ENCODE assay signal across 14 cellular contexts in genomic region chr5:137696481-137696880, GRCh38. TPM values are rescaled to one million over a fixed set of nuclear protein-coding genes. Genes with fewer than 3 reads are reported as not detected.
DNase-seq lines count a peak whose midpoint lies in the region; ATAC-seq and TF ChIP-seq lines count a peak whose summit lies in the region.
"Had no signal": no experiment of that assay in that cellular context is flagged by ENCODE, and none has a peak within 500 bp of the region (broad histone marks: within the 10 kb centered on the region; RNA-seq: fewer than 3 reads in every experiment).

No MANE protein-coding gene starts in this region.

- peaks cover 8% of the 10 kb centered on the region for H3K36me3 Mint-ChIP-seq in T-helper 2 cell treated with Interferon-gamma antibody and Interleukin-4, amounts not matched to agents 5 μg/mL and 100 μg/mL, for 36 hours (ENCODE audit: low read depth)

- no peak overlapping the region for H3K4me2 ChIP-seq in Karpas-422 (ENCODE audit: low read depth, low read length, poor library complexity, severe bottlenecking)

- in situ Hi-C loops in brain microvascular endothelial cell (cut with HindIII; ENCODE audit: low pct_ligation_motif_present, low sequenced_read_pairs), result no loop called here

- DNase-seq in Daoy (ENCODE audit: low read depth) (peak; percentile 27), brain microvascular endothelial cell (peak; percentile 80), DMS79 treated with DMSO at 0.1 percent for 48 hours (lab: John Stamatoyannopoulos, UW) (no peak), Karpas-422 (no peak), GM10248 (ENCODE audit: extremely low spot score) (no peak)
- DNase-seq in T-helper 2 cell treated with Interferon-gamma antibody and Interleukin-4, amounts not matched to agents 5 μg/mL and 100 μg/mL, for 36 hours (ENCODE audit: low spot score), result peak; percentile 33
- peak; percentile 21 to 40 (median 21) for DNase-seq in stimulated activated CD4-positive, alpha-beta T cell treated with anti-CD3 and anti-CD28 coated beads, Interleukin-12 subunit alpha, Interleukin-12 subunit beta, amount 100 ng/mL, for 48 hours (ENCODE audit: low read depth in 2 of 3, low spot score in 1 of 3)
- DNase-seq: activated B cell treated with CpG ODN at 0.5 μM for 24 hours, COR-L47, hippocampal formation, NCI-H2171 had no signal

- no peak overlapping the region for H3K4me3 Mint-ChIP-seq in T-helper 2 cell treated with Interferon-gamma antibody and Interleukin-4, amounts not matched to agents 5 μg/mL and 100 μg/mL, for 36 hours
- H3K4me3 Mint-ChIP-seq: activated B cell treated with CpG ODN at 0.5 μM for 24 hours, IgD-negative memory B cell, type B pancreatic cell had no signal

- H3K4me3 ChIP-seq in brain microvascular endothelial cell (ENCODE audit: low read depth, low read length), result no peak overlapping the region
- H3K4me3 ChIP-seq in Karpas-422 (ENCODE audit: low read length), result no peak overlapping the region

- H3K4me1 Mint-ChIP-seq in T-helper 2 cell treated with Interferon-gamma antibody and Interleukin-4, amounts not matched to agents 5 μg/mL and 100 μg/mL, for 36 hours (ENCODE audit: low read depth), result peaks cover 24% of the 10 kb centered on the region

- H3K36me3 ChIP-seq in brain microvascular endothelial cell (replicated peaks), result no peaks in the 10 kb centered on the region
- H3K36me3 ChIP-seq in Karpas-422 (ENCODE audit: insufficient read depth, low read length), result no peaks in the 10 kb centered on the region

- no peak for ATAC-seq in SK-N-SH treated with all-trans-retinoic acid at 6 μM for 48 hours

- H4K20me1 ChIP-seq in Karpas-422 (ENCODE audit: insufficient read depth, low read depth, low read length), result no peaks in the 10 kb centered on the region

- no peaks in the 10 kb centered on the region for H3K9me3 Mint-ChIP-seq in T-helper 2 cell treated with Interferon-gamma antibody and Interleukin-4, amounts not matched to agents 5 μg/mL and 100 μg/mL, for 36 hours
- H3K9me3 Mint-ChIP-seq: activated B cell treated with CpG ODN at 0.5 μM for 24 hours, IgD-negative memory B cell, type B pancreatic cell had no signal

- no peak overlapping the region for H2AFZ ChIP-seq in Karpas-422 (ENCODE audit: low read length)

- peak overlapping the region; percentile 86 for H3K27ac Mint-ChIP-seq in T-helper 2 cell treated with Interferon-gamma antibody and Interleukin-4, amounts not matched to agents 5 μg/mL and 100 μg/mL, for 36 hours
- H3K27ac Mint-ChIP-seq: activated B cell treated with CpG ODN at 0.5 μM for 24 hours, type B pancreatic cell had no signal

- no peaks in the 10 kb centered on the region for H3K27me3 Mint-ChIP-seq in T-helper 2 cell treated with Interferon-gamma antibody and Interleukin-4, amounts not matched to agents 5 μg/mL and 100 μg/mL, for 36 hours (ENCODE audit: low read depth)
- H3K27me3 Mint-ChIP-seq: activated B cell treated with CpG ODN at 0.5 μM for 24 hours, IgD-negative memory B cell, type B pancreatic cell had no signal

- CTCF ChIA-PET in GM10248 (lab: Yijun Ruan, JAX), result interaction anchor here (1.1 to 4.4 kb wide), 3 partner anchors 13 to 24 kb away, joined by 3 to 22 read pairs (median 4); no protein-coding TSS in a partner anchor

- no peak for TF ChIP-seq CTCF in brain microvascular endothelial cell (IDR thresholded peaks at IDR 0.05; ENCODE audit: low read depth, low read length, missing control alignments)
- no peak for TF ChIP-seq CTCF in GM10248 (IDR thresholded peaks at IDR 0.05; ENCODE audit: control extremely low read depth, extremely low read depth, low read depth, missing control alignments)

- no peaks in the 10 kb centered on the region for H3K9me2 ChIP-seq in Karpas-422 (replicated peaks; ENCODE audit: insufficient read depth, low read length)

- H3K27ac ChIP-seq in brain microvascular endothelial cell, result peak overlapping the region; percentile 38
- no peak overlapping the region for H3K27ac ChIP-seq in Karpas-422 (ENCODE audit: low read length)

- POLR2A ChIA-PET in GM10248 (lab: Yijun Ruan, JAX), result no interaction called here

- H3K27me3 ChIP-seq in brain microvascular endothelial cell (replicated peaks) (no peaks in the 10 kb centered on the region), Karpas-422 (ENCODE audit: low read length) (no peaks in the 10 kb centered on the region)

- no peak overlapping the region for H3K9ac ChIP-seq in Karpas-422 (ENCODE audit: low read length)

- H3K4me1 ChIP-seq in Karpas-422 (ENCODE audit: low read length), result no peaks in the 10 kb centered on the region

- H3K79me2 ChIP-seq in Karpas-422 (ENCODE audit: low read length), result no peaks in the 10 kb centered on the region

- H3K9me3 ChIP-seq in Karpas-422 (ENCODE audit: low read length), result no peaks in the 10 kb centered on the region

TF ChIP-seq in SK-N-SH treated with all-trans-retinoic acid at 6 μM for 48 hours, 23 proteins besides CTCF, POLR2A, EP300 and RAD21 (continues in another document):
- TF ChIP-seq TCF4 (CRISPR knock-in tag; IDR thresholded peaks at IDR 0.05; ENCODE audit: borderline replicate concordance) (no peak), ESRRG (CRISPR knock-in tag; IDR thresholded peaks at IDR 0.05) (no peak), CREB5 (CRISPR knock-in tag; IDR thresholded peaks at IDR 0.05; ENCODE audit: low read depth) (no peak), TOX (CRISPR knock-in tag; IDR thresholded peaks at IDR 0.05; ENCODE audit: borderline replicate concordance) (no peak), ZNF70 (CRISPR knock-in tag; IDR thresholded peaks at IDR 0.05) (no peak), RARB (CRISPR knock-in tag; IDR thresholded peaks at IDR 0.05) (no peak), TSHZ2 (CRISPR knock-in tag; IDR thresholded peaks at IDR 0.05) (no peak), POU6F1 (CRISPR knock-in tag; IDR thresholded peaks at IDR 0.05; ENCODE audit: borderline replicate concordance, low read depth) (no peak), BACH2 (CRISPR knock-in tag; IDR thresholded peaks at IDR 0.05; ENCODE audit: borderline replicate concordance) (no peak), OSR1 (CRISPR knock-in tag; IDR thresholded peaks at IDR 0.05) (no peak), ZFP3 (CRISPR knock-in tag; IDR thresholded peaks at IDR 0.05) (no peak), ZNF8 (CRISPR knock-in tag; IDR thresholded peaks at IDR 0.05) (no peak), SNAI2 (CRISPR knock-in tag; IDR thresholded peaks at IDR 0.05) (no peak)

RNA-seq across cellular contexts. Expression of gene KLHL3, which starts 39.4 kb away (rescaled TPM):
- total RNA-seq in Daoy (2014; rRNA removed; shearing (Covaris generic)), result 0.15 and 0.80 TPM in 2 replicates
- total RNA-seq in Karpas-422 (2014; rRNA removed; shearing (Covaris generic); ENCODE audit: low replicate concordance), result 0.36 and 0.67 TPM in 2 replicates

RNA-seq across cellular contexts. Expression of gene HNRNPA0, which starts 57.7 kb away (rescaled TPM):
- total RNA-seq in Daoy (2014; rRNA removed; shearing (Covaris generic)), result 15.0 and 17.4 TPM in 2 replicates
- total RNA-seq in Karpas-422 (2014; rRNA removed; shearing (Covaris generic); ENCODE audit: low replicate concordance), result 6.7 and 10.5 TPM in 2 replicates

Comparison
In these comparisons a context has a peak if more than half of its experiments do, and no peak if none do; other contexts are left out.
1. DNase-seq: peak in Daoy (single experiment), T-helper 2 cell treated with Interferon-gamma antibody and Interleukin-4, amounts not matched to agents 5 μg/mL and 100 μg/mL, for 36 hours (single experiment), brain microvascular endothelial cell (single experiment) and stimulated activated CD4-positive, alpha-beta T cell treated with anti-CD3 and anti-CD28 coated beads, Interleukin-12 subunit alpha, Interleukin-12 subunit beta, amount 100 ng/mL, for 48 hours (3 of 3); none in DMS79 treated with DMSO at 0.1 percent for 48 hours (single experiment), Karpas-422 (single experiment) and GM10248 (single experiment).